8 cellular contexts compared by ENCODE assay signal in the genomic region with DNA sequence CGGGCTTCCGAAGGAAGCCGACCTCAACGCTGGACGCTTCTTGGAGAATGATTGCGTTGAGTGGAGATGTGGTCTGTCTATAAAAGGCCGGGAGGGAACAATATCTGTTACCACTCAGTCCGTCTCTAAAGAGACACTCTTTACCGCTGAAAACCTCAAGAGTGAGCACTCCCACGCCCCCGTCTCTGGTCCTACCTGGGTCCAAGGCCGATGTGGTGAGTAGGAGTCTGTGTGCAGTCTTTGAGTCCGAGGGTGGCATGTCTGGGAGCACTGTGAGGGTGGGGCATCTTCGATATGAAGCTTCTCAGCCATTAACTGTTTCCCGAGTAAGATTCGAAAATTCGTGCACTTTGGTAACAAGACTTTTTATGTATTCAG. TPM values are rescaled to one million over a fixed set of nuclear protein-coding genes. Genes with fewer than 3 reads are reported as not detected.
DNase-seq lines count a peak whose midpoint lies in the region; ATAC-seq and TF ChIP-seq lines count a peak whose summit lies in the region.

No MANE protein-coding gene starts in this region.

- H3K27ac Mint-ChIP-seq in GM23338: no peak overlapping the region
- H3K27ac Mint-ChIP-seq in activated naive CD8-positive, alpha-beta T cell treated with anti-CD3 and anti-CD28 coated beads, Interleukin-2, amount 50 U/mL, for 24 hours: no peak overlapping the region

- peaks cover 18% of the 10 kb centered on the region for H3K36me3 Mint-ChIP-seq in GM23338 (ENCODE audit: low read depth)
- peaks cover 56% of the 10 kb centered on the region for H3K36me3 Mint-ChIP-seq in activated naive CD8-positive, alpha-beta T cell treated with anti-CD3 and anti-CD28 coated beads, Interleukin-2, amount 50 U/mL, for 24 hours (ENCODE audit: low read depth)

- peaks cover 38% of the 10 kb centered on the region for H3K9me3 Mint-ChIP-seq in GM23338
- peaks cover 44% of the 10 kb centered on the region for H3K9me3 Mint-ChIP-seq in activated naive CD8-positive, alpha-beta T cell treated with anti-CD3 and anti-CD28 coated beads, Interleukin-2, amount 50 U/mL, for 24 hours

- TF ChIP-seq CTCF in GM23338 (conservative IDR thresholded peaks at IDR 0.05; ENCODE audit: low read depth in 2 of 2): no peak
- no peak for TF ChIP-seq CTCF in hepatocyte (IDR thresholded peaks at IDR 0.05; ENCODE audit: poor library complexity)

- H3K79me2 ChIP-seq in GM23338 (replicated peaks; ENCODE audit: insufficient read depth) (no peaks in the 10 kb centered on the region), hepatocyte (no peaks in the 10 kb centered on the region)

- no peaks in the 10 kb centered on the region for H3K9me2 ChIP-seq in GM23338 (ENCODE audit: insufficient read depth)
- no peaks in the 10 kb centered on the region for H3K9me2 ChIP-seq in hepatocyte (replicated peaks; ENCODE audit: insufficient read depth)

- H3K4me2 ChIP-seq in GM23338 (peak overlapping the region; percentile 94), hepatocyte (peak overlapping the region; percentile 97)

- H3K27ac ChIP-seq in GM23338 (ENCODE audit: low read depth) (no peak overlapping the region), hepatocyte (peak overlapping the region; percentile 82)

- peaks cover 12% of the 10 kb centered on the region for H3K27me3 Mint-ChIP-seq in GM23338 (ENCODE audit: insufficient read depth, low read depth, poor library complexity)
- no peaks in the 10 kb centered on the region for H3K27me3 Mint-ChIP-seq in activated naive CD8-positive, alpha-beta T cell treated with anti-CD3 and anti-CD28 coated beads, Interleukin-2, amount 50 U/mL, for 24 hours

- 12% methylated on average over 17 of the region's 17 CpGs for WGBS in hepatocyte (ENCODE audit: low lambda C conversion rate, missing lambda C conversion rate)

- H3F3A ChIP-seq in GM23338 (replicated peaks; ENCODE audit: low read depth): no peaks in the 10 kb centered on the region

- H2AFZ ChIP-seq in GM23338 (peak overlapping the region; percentile 93), hepatocyte (peak overlapping the region; percentile 100)

- DNase-seq in COR-L47 (lab: John Stamatoyannopoulos, UW) (peak; percentile 23), GM23338 (ENCODE audit: low spot score) (no peak), NCI-H510A treated with DMSO at 0.1 percent for 48 hours (lab: John Stamatoyannopoulos, UW) (peak; percentile 80), hepatocyte (ENCODE audit: low spot score) (peak; percentile 30), skeletal muscle cell (ENCODE audit: low read depth) (no peak)
- DNase-seq in activated naive CD8-positive, alpha-beta T cell treated with anti-CD3 and anti-CD28 coated beads, Interleukin-2, amount 50 U/mL, for 24 hours: peak; percentile 14

- H3K4me1 ChIP-seq in GM23338 (ENCODE audit: insufficient read depth): no peaks in the 10 kb centered on the region; the same call in 1 of the 2 replicates
- H3K4me1 ChIP-seq in hepatocyte (ENCODE audit: insufficient read depth): no peaks in the 10 kb centered on the region

- ATAC-seq in GM23338: peak; percentile 52
- ATAC-seq in activated naive CD8-positive, alpha-beta T cell treated with anti-CD3 and anti-CD28 coated beads, Interleukin-2, amount 50 U/mL, for 24 hours: peak; percentile 31
- ATAC-seq in GM21737 (IDR thresholded peaks at IDR 0.05; ENCODE audit: unreplicated experiment): no peak
- ATAC-seq in HG02840 (IDR thresholded peaks at IDR 0.05; ENCODE audit: low FRiP score, unreplicated experiment): no peak

- H3K4me3 ChIP-seq in GM23338 (peak overlapping the region; percentile 68), hepatocyte (peak overlapping the region; percentile 99), skeletal muscle cell (ENCODE audit: low read depth, low read length) (peak overlapping the region; percentile 70)

- H3K36me3 ChIP-seq in GM23338 (ENCODE audit: insufficient read depth) (no peaks in the 10 kb centered on the region), hepatocyte (replicated peaks; ENCODE audit: insufficient read depth, low read depth) (no peaks in the 10 kb centered on the region)

- peaks cover 15% of the 10 kb centered on the region for H3K4me1 Mint-ChIP-seq in GM23338
- H3K4me1 Mint-ChIP-seq in activated naive CD8-positive, alpha-beta T cell treated with anti-CD3 and anti-CD28 coated beads, Interleukin-2, amount 50 U/mL, for 24 hours: peaks cover 24% of the 10 kb centered on the region

- H3K27me3 ChIP-seq in GM23338 (ENCODE audit: insufficient read depth) (0 out of 2 replicates have a peak, but pooled peaks cover 8% of the 10 kb centered on the region), hepatocyte (no peaks in the 10 kb centered on the region)

- H3K4me3 Mint-ChIP-seq in GM23338: peak overlapping the region; percentile 85
- H3K4me3 Mint-ChIP-seq in activated naive CD8-positive, alpha-beta T cell treated with anti-CD3 and anti-CD28 coated beads, Interleukin-2, amount 50 U/mL, for 24 hours: peak overlapping the region; percentile 84

- peaks cover 8% of the 10 kb centered on the region; the same call in 1 of the 2 replicates for H4K20me1 ChIP-seq in GM23338 (replicated peaks; ENCODE audit: insufficient read depth)
- no peaks in the 10 kb centered on the region for H4K20me1 ChIP-seq in hepatocyte (ENCODE audit: insufficient read depth, poor library complexity, severe bottlenecking)

- H3K9me3 ChIP-seq in hepatocyte (ENCODE audit: low read depth): no peaks in the 10 kb centered on the region

TF ChIP-seq in GM23338, 12 proteins besides CTCF, POLR2A, EP300 and RAD21 (continues in another document):
- no peak for TF ChIP-seq STAT1 (IDR thresholded peaks at IDR 0.05; ENCODE audit: unreplicated experiment)
- TF ChIP-seq, protein P1, sequence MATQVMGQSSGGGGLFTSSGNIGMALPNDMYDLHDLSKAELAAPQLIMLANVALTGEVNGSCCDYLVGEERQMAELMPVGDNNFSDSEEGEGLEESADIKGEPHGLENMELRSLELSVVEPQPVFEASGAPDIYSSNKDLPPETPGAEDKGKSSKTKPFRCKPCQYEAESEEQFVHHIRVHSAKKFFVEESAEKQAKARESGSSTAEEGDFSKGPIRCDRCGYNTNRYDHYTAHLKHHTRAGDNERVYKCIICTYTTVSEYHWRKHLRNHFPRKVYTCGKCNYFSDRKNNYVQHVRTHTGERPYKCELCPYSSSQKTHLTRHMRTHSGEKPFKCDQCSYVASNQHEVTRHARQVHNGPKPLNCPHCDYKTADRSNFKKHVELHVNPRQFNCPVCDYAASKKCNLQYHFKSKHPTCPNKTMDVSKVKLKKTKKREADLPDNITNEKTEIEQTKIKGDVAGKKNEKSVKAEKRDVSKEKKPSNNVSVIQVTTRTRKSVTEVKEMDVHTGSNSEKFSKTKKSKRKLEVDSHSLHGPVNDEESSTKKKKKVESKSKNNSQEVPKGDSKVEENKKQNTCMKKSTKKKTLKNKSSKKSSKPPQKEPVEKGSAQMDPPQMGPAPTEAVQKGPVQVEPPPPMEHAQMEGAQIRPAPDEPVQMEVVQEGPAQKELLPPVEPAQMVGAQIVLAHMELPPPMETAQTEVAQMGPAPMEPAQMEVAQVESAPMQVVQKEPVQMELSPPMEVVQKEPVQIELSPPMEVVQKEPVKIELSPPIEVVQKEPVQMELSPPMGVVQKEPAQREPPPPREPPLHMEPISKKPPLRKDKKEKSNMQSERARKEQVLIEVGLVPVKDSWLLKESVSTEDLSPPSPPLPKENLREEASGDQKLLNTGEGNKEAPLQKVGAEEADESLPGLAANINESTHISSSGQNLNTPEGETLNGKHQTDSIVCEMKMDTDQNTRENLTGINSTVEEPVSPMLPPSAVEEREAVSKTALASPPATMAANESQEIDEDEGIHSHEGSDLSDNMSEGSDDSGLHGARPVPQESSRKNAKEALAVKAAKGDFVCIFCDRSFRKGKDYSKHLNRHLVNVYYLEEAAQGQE (IDR thresholded peaks at IDR 0.05; ENCODE audit: unreplicated experiment): no peak
- TF ChIP-seq EZH2 (IDR thresholded peaks at IDR 0.05; ENCODE audit: low read depth, unreplicated experiment): no peak
- no peak for TF ChIP-seq NANOG (IDR thresholded peaks at IDR 0.05; ENCODE audit: borderline replicate concordance)
- no peak for TF ChIP-seq JUNB (IDR thresholded peaks at IDR 0.05; ENCODE audit: unreplicated experiment)
- no peak for TF ChIP-seq ZNF331 (CRISPR knock-in tag; IDR thresholded peaks at IDR 0.05; ENCODE audit: low read depth)

RNA-seq across cellular contexts. Expression of a gene that starts 0.6 kb away (rescaled TPM):
- 4.6 and 8.2 TPM in 2 replicates for total RNA-seq in GM23338 (2014; rRNA removed; shearing (Covaris generic))
- polyA plus RNA-seq in GM23338 (2016; fragmentation: Nextera tagmentation; extraction: Ambion mirVana) (2.7 and 5.1 TPM in 2 replicates), hepatocyte (1.3 and 1.4 TPM in 2 replicates)
- 2.1 and 2.3 TPM in 2 replicates for total RNA-seq in hepatocyte

RNA-seq across cellular contexts. Expression of a gene that starts 27.4 kb away (rescaled TPM):
- 10.0 and 10.8 TPM in 2 replicates for total RNA-seq in GM23338 (2014; rRNA removed; shearing (Covaris generic))
- polyA plus RNA-seq in GM23338 (2016; fragmentation: Nextera tagmentation; extraction: Ambion mirVana) (4.6 and 5.2 TPM in 2 replicates), hepatocyte (1.1 and 4.8 TPM in 2 replicates)
- total RNA-seq in hepatocyte: 3.2 and 5.0 TPM in 2 replicates

RNA-seq across cellular contexts. Expression of a gene that starts 30.9 kb away (rescaled TPM):
- total RNA-seq in GM23338 (2014; rRNA removed; shearing (Covaris generic)): 5.9 and 7.2 TPM in 2 replicates
- polyA plus RNA-seq in GM23338 (2016; fragmentation: Nextera tagmentation; extraction: Ambion mirVana) (3.8 and 4.4 TPM in 2 replicates), hepatocyte (4.3 and 7.8 TPM in 2 replicates)
- total RNA-seq in hepatocyte: 8.9 and 13.2 TPM in 2 replicates

RNA-seq across cellular contexts. Expression of a gene that starts 53.8 kb away (rescaled TPM):
- total RNA-seq in GM23338 (2014; rRNA removed; shearing (Covaris generic)): 7.6 and 11.5 TPM in 2 replicates
- polyA plus RNA-seq in GM23338 (2016; fragmentation: Nextera tagmentation; extraction: Ambion mirVana) (4.7 and 8.9 TPM in 2 replicates), hepatocyte (1.8 and 3.3 TPM in 2 replicates)
- total RNA-seq in hepatocyte: 5.3 and 9.6 TPM in 2 replicates

Comparison
In these comparisons a context has a peak if more than half of its experiments do, and no peak if none do; other contexts are left out.
1. DNase-seq: peak in COR-L47 (single experiment), NCI-H510A treated with DMSO at 0.1 percent for 48 hours (single experiment), activated naive CD8-positive, alpha-beta T cell treated with anti-CD3 and anti-CD28 coated beads, Interleukin-2, amount 50 U/mL, for 24 hours (single experiment) and hepatocyte (single experiment); none in GM23338 (single experiment) and skeletal muscle cell (single experiment).
2. ATAC-seq: peak in GM23338 (single experiment) and activated naive CD8-positive, alpha-beta T cell treated with anti-CD3 and anti-CD28 coated beads, Interleukin-2, amount 50 U/mL, for 24 hours (single experiment); none in GM21737 (single experiment) and HG02840 (single experiment).
3. Peak in every context shown above with its lines, with median percentiles within 50 percentile points of each other: H3K4me3 ChIP-seq.